Comparison of ENCODE assay signal across 19 cellular contexts in genomic region chr15:101483476-101483875, GRCh38. TPM values are rescaled to one million over a fixed set of nuclear protein-coding genes. Genes with fewer than 3 reads are reported as not detected.
DNase-seq lines count a peak whose midpoint lies in the region; ATAC-seq and TF ChIP-seq lines count a peak whose summit lies in the region.
"Had no signal": no experiment of that assay in that cellular context is flagged by ENCODE, and none has a peak within 500 bp of the region (broad histone marks: within the 10 kb centered on the region; RNA-seq: fewer than 3 reads in every experiment).

No MANE protein-coding gene starts in this region.

- TF ChIP-seq CTCF in colonic mucosa (IDR thresholded peaks at IDR 0.05) (no peak), gastrocnemius medialis (IDR thresholded peaks at IDR 0.05 in 4 of 5, conservative IDR thresholded peaks at IDR 0.05 in 1 of 5) (no peak)

- H3K4me1 Mint-ChIP-seq in stimulated activated effector memory CD8-positive, alpha-beta T cell treated with anti-CD3 and anti-CD28 coated beads, Interleukin-12 subunit alpha, Interleukin-12 subunit beta, amount 100 ng/mL, for 72 hours: peaks cover 6% of the 10 kb centered on the region

- no peak overlapping the region for H3K27ac Mint-ChIP-seq in stimulated activated effector memory CD8-positive, alpha-beta T cell treated with anti-CD3 and anti-CD28 coated beads, Interleukin-12 subunit alpha, Interleukin-12 subunit beta, amount 100 ng/mL, for 72 hours
- H3K27ac Mint-ChIP-seq: GM23338, HFFc6 had no signal

- intact Hi-C loops in colonic mucosa (cut with DNase I): no loop called here
- intact Hi-C loops in gastrocnemius medialis (cut with DNase I; ENCODE audit: low total_unique reads): loop anchor here (5.0 kb wide), 1 partner anchor 36 kb away; no protein-coding TSS in a partner anchor

- H3K4me3 ChIP-seq in colonic mucosa (no peak overlapping the region), gastrocnemius medialis (no peak overlapping the region)
- H3K4me3 ChIP-seq: GM12878, GM23338, Peyer's patch had no signal

- in situ Hi-C loops in Caki2 (cut with HindIII; ENCODE audit: low pct_unique_long_range_greater_than_20kb, low sequenced_read_pairs): no loop called here
- in situ Hi-C loops in gastrocnemius medialis (cut with MboI; ENCODE audit: low sequenced_read_pairs in 4 of 4): no loop called here

- no peaks in the 10 kb centered on the region for H3K4me1 ChIP-seq in colonic mucosa
- peaks cover 21 to 29% of the 10 kb centered on the region in 2 donors for H3K4me1 ChIP-seq in gastrocnemius medialis

- ATAC-seq in left lobe of liver: no peak
- no peak for ATAC-seq in gastrocnemius medialis
- ATAC-seq in stimulated activated effector memory CD8-positive, alpha-beta T cell treated with anti-CD3 and anti-CD28 coated beads, Interleukin-12 subunit alpha, Interleukin-12 subunit beta, amount 100 ng/mL, for 72 hours: no peak
- ATAC-seq in GM21423 (IDR thresholded peaks at IDR 0.05; ENCODE audit: unreplicated experiment): no peak
- ATAC-seq: GM12878, GM23338 had no signal

- H3K27me3 ChIP-seq in colonic mucosa (no peaks in the 10 kb centered on the region), gastrocnemius medialis (peaks cover 0 to 4% (median 0%) of the 10 kb centered on the region in 3 donors)
- H3K27me3 ChIP-seq: Peyer's patch had no signal

- no peak overlapping the region for H3K4me3 Mint-ChIP-seq in stimulated activated effector memory CD8-positive, alpha-beta T cell treated with anti-CD3 and anti-CD28 coated beads, Interleukin-12 subunit alpha, Interleukin-12 subunit beta, amount 100 ng/mL, for 72 hours
- H3K4me3 Mint-ChIP-seq: GM23338, HFFc6 had no signal

- no peaks in the 10 kb centered on the region for H3K36me3 Mint-ChIP-seq in stimulated activated effector memory CD8-positive, alpha-beta T cell treated with anti-CD3 and anti-CD28 coated beads, Interleukin-12 subunit alpha, Interleukin-12 subunit beta, amount 100 ng/mL, for 72 hours

- no peaks in the 10 kb centered on the region for H3K9me3 Mint-ChIP-seq in stimulated activated effector memory CD8-positive, alpha-beta T cell treated with anti-CD3 and anti-CD28 coated beads, Interleukin-12 subunit alpha, Interleukin-12 subunit beta, amount 100 ng/mL, for 72 hours
- H3K9me3 Mint-ChIP-seq: GM23338, HFFc6 had no signal

- peak overlapping the region; percentile 19 for H3K27ac ChIP-seq in colonic mucosa
- peak overlapping the region; percentile 81 to 97 (median 88) for H3K27ac ChIP-seq in gastrocnemius medialis
- H3K27ac ChIP-seq: KMS-11, Peyer's patch had no signal

- no peaks in the 10 kb centered on the region for H3K36me3 ChIP-seq in colonic mucosa
- peaks cover 0 to 4% of the 10 kb centered on the region in 2 donors for H3K36me3 ChIP-seq in gastrocnemius medialis
- H3K36me3 ChIP-seq: Peyer's patch had no signal

- H3K9me3 ChIP-seq in colonic mucosa: no peaks in the 10 kb centered on the region
- H3K9me3 ChIP-seq in gastrocnemius medialis: no peaks in the 10 kb centered on the region
- H3K9me3 ChIP-seq: Peyer's patch had no signal

- DNase-seq in Caki2 (ENCODE audit: low read depth): peak; percentile 12
- DNase-seq in colonic mucosa: no peak
- peak; percentile 38 for DNase-seq in left lobe of liver (ENCODE audit: low spot score)
- no peak for DNase-seq in gastrocnemius medialis
- no peak for DNase-seq in NAMALWA (ENCODE audit: low spot score)
- DNase-seq in NCI-H1694 (lab: John Stamatoyannopoulos, UW): no peak
- DNase-seq in stimulated activated effector memory CD8-positive, alpha-beta T cell treated with anti-CD3 and anti-CD28 coated beads, Interleukin-12 subunit alpha, Interleukin-12 subunit beta, amount 100 ng/mL, for 72 hours (ENCODE audit: low spot score in 2 of 2): no peak
- DNase-seq: C1 segment of cervical spinal cord, COR-L47, HFFc6, NCI-H1092 treated with DMSO at 0.1 percent for 48 hours, NCI-H1694 treated with DMSO at 0.1 percent for 48 hours, NCI-H748 treated with DMSO at 0.1 percent for 48 hours, Peyer's patch, SHP77 had no signal

- no peak overlapping the region for H3K9ac ChIP-seq in colonic mucosa (ENCODE audit: low read depth in 2 of 2, low read length in 2 of 2)
- H3K9ac ChIP-seq: KMS-11 had no signal

- no peak for TF ChIP-seq POLR2A in gastrocnemius medialis (IDR thresholded peaks at IDR 0.05)

RNA-seq across cellular contexts. Expression of gene PCSK6, which starts 6.0 kb away (rescaled TPM):
- 5.5 and 9.4 TPM in 2 replicates for total RNA-seq in Caki2 (2014; rRNA removed; shearing (Covaris generic); ENCODE audit: low replicate concordance)
- total RNA-seq in colonic mucosa (10 to 100 TPM; 29.9 to 39.5 TPM), left lobe of liver (180 TPM), gastrocnemius medialis (10 to 100 TPM; 12.8 to 46.0 (median 23.6) TPM)
- total RNA-seq: HFFc6 had no signal

Comparison
In these comparisons a context has a peak if more than half of its experiments do, and no peak if none do; other contexts are left out.
1. DNase-seq: peak in Caki2 (single experiment) and left lobe of liver (single experiment); none in colonic mucosa (single experiment), gastrocnemius medialis (0 of 2), NAMALWA (single experiment), NCI-H1694 (single experiment) and stimulated activated effector memory CD8-positive, alpha-beta T cell treated with anti-CD3 and anti-CD28 coated beads, Interleukin-12 subunit alpha, Interleukin-12 subunit beta, amount 100 ng/mL, for 72 hours (0 of 2).